Comparison of ENCODE assay signal across 1 cellular context in genomic region chr12:46457958-46458357, GRCh38.
TF ChIP-seq lines count a peak whose summit lies in the region.

No MANE protein-coding gene starts in this region.

TF ChIP-seq in IMR-90, 13 proteins besides CTCF, POLR2A, EP300 and RAD21:
- no peak for TF ChIP-seq MXI1 (IDR thresholded peaks at IDR 0.05; ENCODE audit: borderline replicate concordance, low read depth, low read length)
- TF ChIP-seq RCOR1 (IDR thresholded peaks at IDR 0.05; ENCODE audit: insufficient replicate concordance, low read length) = no peak
- no peak for TF ChIP-seq CEBPB (IDR thresholded peaks at IDR 0.05; ENCODE audit: low read depth, low read length)
- TF ChIP-seq CHD1 (IDR thresholded peaks at IDR 0.05; ENCODE audit: low read depth, low read length) = no peak
- TF ChIP-seq RFX5 (IDR thresholded peaks at IDR 0.05; ENCODE audit: low read depth, low read length) = no peak
- no peak for TF ChIP-seq FOS (IDR thresholded peaks at IDR 0.05; ENCODE audit: low read depth, low read length)
- no peak for TF ChIP-seq USF2 (IDR thresholded peaks at IDR 0.05; ENCODE audit: low read depth, low read length)
TF ChIP-seq in IMR-90: peak in this region for 0.
